ENCODE assay signal across 8 cellular contexts in genomic region chr4:52037730-52038108, GRCh38. TPM values are rescaled to one million over a fixed set of nuclear protein-coding genes. Genes with fewer than 3 reads are reported as not detected.
DNase-seq lines count a peak whose midpoint lies in the region; ATAC-seq and TF ChIP-seq lines count a peak whose summit lies in the region.

No MANE protein-coding gene starts in this region.

- H3K9me3 Mint-ChIP-seq in endodermal cell = no peaks in the 10 kb centered on the region

- no peaks in the 10 kb centered on the region for H3K36me3 Mint-ChIP-seq in endodermal cell (ENCODE audit: low read depth)

- no peaks in the 10 kb centered on the region for H3F3A ChIP-seq in DOHH2 (ENCODE audit: control insufficient read depth, insufficient read depth)

- peaks cover 11% of the 10 kb centered on the region for H3K27me3 Mint-ChIP-seq in endodermal cell (ENCODE audit: insufficient read depth)

- peak overlapping the region; percentile 95 for H3K4me2 ChIP-seq in DOHH2 (ENCODE audit: low read length)

- no peak for TF ChIP-seq EP300 in transverse colon (IDR thresholded peaks at IDR 0.05; ENCODE audit: low read depth)

- TF ChIP-seq POLR2A in transverse colon (IDR thresholded peaks at IDR 0.05) = no peak

- no peaks in the 10 kb centered on the region for H3K27me3 ChIP-seq in DOHH2 (ENCODE audit: control insufficient read depth, low read length)
- no peaks in the 10 kb centered on the region for H3K27me3 ChIP-seq in endodermal cell (ENCODE audit: control insufficient read depth, insufficient read depth, low read length, poor library complexity, severe bottlenecking)
- H3K27me3 ChIP-seq in mononuclear cell (ENCODE audit: insufficient read depth, low read length) = peaks cover 45% of the 10 kb centered on the region
- H3K27me3 ChIP-seq in transverse colon = peaks cover 6% of the 10 kb centered on the region

- no peak for DNase-seq in SK-N-MC (ENCODE audit: low read depth, low spot score)
- DNase-seq in endodermal cell = peak; percentile 83
- peak; percentile 21 for DNase-seq in transverse colon
- no peak for DNase-seq in effector CD8-positive, alpha-beta T cell (lab: John Stamatoyannopoulos, UW)

- H3K27ac ChIP-seq in DOHH2 (ENCODE audit: low read depth, low read length) (no peak overlapping the region), SK-N-MC (no peak overlapping the region), endodermal cell (ENCODE audit: low read depth, low read length) (no peak overlapping the region), transverse colon (peak overlapping the region; percentile 54 to 84 (median 80))

- H3K9ac ChIP-seq in SK-N-MC (ENCODE audit: insufficient read length) (peak overlapping the region; percentile 74), endodermal cell (ENCODE audit: extremely low read depth, low read length, poor library complexity, severe bottlenecking) (peak overlapping the region; percentile 43)

- H3K36me3 ChIP-seq in DOHH2 (ENCODE audit: control insufficient read depth, low read length) (peaks cover under 1% of the 10 kb centered on the region), SK-N-MC (ENCODE audit: insufficient read depth, low read length) (peaks cover 4% of the 10 kb centered on the region; the same call in 1 of the 2 replicates), endodermal cell (ENCODE audit: control insufficient read depth, insufficient read depth, low read length) (peaks cover 17% of the 10 kb centered on the region), transverse colon (no peaks in the 10 kb centered on the region)

- H4K20me1 ChIP-seq in DOHH2 (ENCODE audit: control insufficient read depth, insufficient read depth, low read depth, low read length) = no peaks in the 10 kb centered on the region

- 0 to 1% methylated on average over 3 to 27 of the region's 27 CpGs for WGBS in endodermal cell (ENCODE audit: insufficient coverage in 1 of 2, insufficient read length in 1 of 2), 2 experiments
- 0 to 1% methylated on average over 1 to 13 of the region's 27 CpGs for WGBS in transverse colon (ENCODE audit: low coverage in 1 of 2), 2 donors

- in situ Hi-C loops in transverse colon (cut with MboI; ENCODE audit: low pct_ligation_motif_present in 1 of 4, low pct_unique_long_range_greater_than_20kb in 1 of 4, low sequenced_read_pairs in 3 of 4) = loop anchor here in 1 of 4 donors (10.0 kb wide), 1 partner anchor 193 kb away; the partner anchor contains the start of gene DCUN1D4

- ATAC-seq in GM19455 (IDR thresholded peaks at IDR 0.05; ENCODE audit: unreplicated experiment) (peak; percentile 58), HG03442 (IDR thresholded peaks at IDR 0.05; ENCODE audit: unreplicated experiment) (peak; percentile 57)

- peak overlapping the region; percentile 59 for H3K27ac Mint-ChIP-seq in endodermal cell

- peak overlapping the region; percentile 73 for H3K4me3 Mint-ChIP-seq in endodermal cell

- TF ChIP-seq CTCF in DOHH2 (IDR thresholded peaks at IDR 0.05; ENCODE audit: low read depth, low read length, poor library complexity, severe bottlenecking) (no peak), endodermal cell (conservative IDR thresholded peaks at IDR 0.05) (no peak), transverse colon (IDR thresholded peaks at IDR 0.05) (no peak)

- H3K4me3 ChIP-seq in DOHH2 (ENCODE audit: low read length) = peak overlapping the region; percentile 82
- peak overlapping the region; percentile 93 for H3K4me3 ChIP-seq in SK-N-MC
- H3K4me3 ChIP-seq in endodermal cell (ENCODE audit: low read length) = peak overlapping the region; percentile 97
- H3K4me3 ChIP-seq in mononuclear cell (ENCODE audit: low read length) = peak overlapping the region; percentile 36
- peak overlapping the region; percentile 68 to 81 (median 72) for H3K4me3 ChIP-seq in transverse colon

- no peaks in the 10 kb centered on the region for H3K9me3 ChIP-seq in DOHH2 (ENCODE audit: control insufficient read depth, insufficient read depth, low read length)
- H3K9me3 ChIP-seq in SK-N-MC (ENCODE audit: low read depth, low read length) = no peaks in the 10 kb centered on the region
- no peaks in the 10 kb centered on the region for H3K9me3 ChIP-seq in endodermal cell (ENCODE audit: control insufficient read depth, low read length)
- H3K9me3 ChIP-seq in mononuclear cell (ENCODE audit: low read depth, low read length) = no peaks in the 10 kb centered on the region
- H3K9me3 ChIP-seq in transverse colon = no peaks in the 10 kb centered on the region

- H3K4me1 Mint-ChIP-seq in endodermal cell = peaks cover 33% of the 10 kb centered on the region

- H3K4me1 ChIP-seq in DOHH2 (ENCODE audit: control insufficient read depth, low read length) (peaks cover 34% of the 10 kb centered on the region), endodermal cell (ENCODE audit: control insufficient read depth, insufficient read depth, low read length) (peaks cover 6% of the 10 kb centered on the region), mononuclear cell (ENCODE audit: insufficient read depth, low read length) (peaks cover 7% of the 10 kb centered on the region), transverse colon (peaks cover 0 to 29% (median 17%) of the 10 kb centered on the region in 4 donors)

- intact Hi-C loops in transverse colon (cut with DNase I; ENCODE audit: low total_unique reads) = no loop called here

- H3K79me2 ChIP-seq in DOHH2 (ENCODE audit: control insufficient read depth, low read length) = peaks cover 40% of the 10 kb centered on the region

- H3K9me2 ChIP-seq in DOHH2 (replicated peaks; ENCODE audit: control insufficient read depth, low read length) = no peaks in the 10 kb centered on the region

RNA-seq across cellular contexts. Expression of gene SGCB, which starts 0.4 kb away (rescaled TPM):
- 10 to 100 TPM; 35.1 to 36.2 TPM for total RNA-seq in endodermal cell
- 42.0 TPM for polyA plus RNA-seq in endodermal cell (2013, experiment 1 of 2)
- 43.9 TPM for polyA plus RNA-seq in endodermal cell (2013, experiment 2 of 2)
- 1.4 TPM for total RNA-seq in mononuclear cell
- 10 to 100 TPM in 2 of 4 donors, 1 to 10 TPM in 2; 4.9 to 26.4 (median 15.7) TPM for total RNA-seq in transverse colon

RNA-seq across cellular contexts. Expression of gene SPATA18, which starts 13.4 kb away (rescaled TPM):
- total RNA-seq in endodermal cell = 1 to 10 TPM; 1.4 to 3.3 TPM
- polyA plus RNA-seq in endodermal cell (2013, experiment 1 of 2) = 3.9 TPM
- 2.6 TPM for polyA plus RNA-seq in endodermal cell (2013, experiment 2 of 2)
- total RNA-seq in mononuclear cell = 0.42 TPM
- total RNA-seq in transverse colon = 10 to 100 TPM in 1 of 4 donors, 1 to 10 TPM in 3; 3.0 to 11.2 (median 7.9) TPM

RNA-seq across cellular contexts. Expression of gene LRRC66, which starts 17.6 kb away (rescaled TPM):
- total RNA-seq in endodermal cell (under 1 TPM; 0.15 to 0.35 TPM), mononuclear cell (0.10 TPM), transverse colon (1 to 10 TPM; 4.6 to 9.2 (median 7.1) TPM)
- polyA plus RNA-seq in endodermal cell (2013, experiment 1 of 2) = 0.07 TPM
- polyA plus RNA-seq in endodermal cell (2013, experiment 2 of 2) = 0.29 TPM

Comparison
In these comparisons a context has a peak if more than half of its experiments do, and no peak if none do; other contexts are left out.
1. H3K27ac ChIP-seq: peak in transverse colon (4 of 4); none in DOHH2 (single experiment), SK-N-MC (single experiment) and endodermal cell (single experiment).
2. H3K4me3 ChIP-seq: peak in every context shown above with its lines; median percentile 97 in endodermal cell; 93 in SK-N-MC; 82 in DOHH2; 72 in transverse colon; 36 in mononuclear cell.
3. DNase-seq: peak in endodermal cell (single experiment) and transverse colon (single experiment); none in SK-N-MC (single experiment) and effector CD8-positive, alpha-beta T cell (single experiment).